ENCODE assay signal across 22 cellular contexts in genomic region chr15:101611580-101612299, GRCh38.
"Had no signal": no experiment of that assay in that cellular context is flagged by ENCODE, and none has a peak within 500 bp of the region (broad histone marks: within the 10 kb centered on the region; RNA-seq: fewer than 3 reads in every experiment).

No MANE protein-coding gene starts in this region.

- H3K9ac ChIP-seq: KMS-11 had no signal

- H3K9me3 Mint-ChIP-seq: activated naive CD4-positive, alpha-beta T cell treated with anti-CD3 and anti-CD28 coated beads, Interleukin-2, amount 50 U/mL, for 24 hours; T-helper 1 cell treated with Interleukin-12 subunit alpha and Interleukin-12 subunit beta and Interleukin-4 antibody, amounts not matched to agents 30 μg/mL and 1 μg/mL, for 36 hours; WTC11 had no signal

- H3K36me3 Mint-ChIP-seq: activated naive CD4-positive, alpha-beta T cell treated with anti-CD3 and anti-CD28 coated beads, Interleukin-2, amount 50 U/mL, for 24 hours; WTC11 had no signal

- H3K4me2 ChIP-seq: KMS-11 had no signal

- H3K4me1 Mint-ChIP-seq: activated naive CD4-positive, alpha-beta T cell treated with anti-CD3 and anti-CD28 coated beads, Interleukin-2, amount 50 U/mL, for 24 hours had no signal

- H3K27ac Mint-ChIP-seq: activated CD8-positive, alpha-beta T cell treated with anti-CD3 and anti-CD28 coated beads, Interleukin-2, amount 10 ng/mL, durations not matched to agents 7 days and 5 days; activated naive CD4-positive, alpha-beta T cell treated with anti-CD3 and anti-CD28 coated beads, Interleukin-2, amount 50 U/mL, for 24 hours; T-helper 1 cell treated with Interleukin-12 subunit alpha and Interleukin-12 subunit beta and Interleukin-4 antibody, amounts not matched to agents 30 μg/mL and 1 μg/mL, for 36 hours; WTC11 had no signal

- ATAC-seq: activated CD8-positive, alpha-beta T cell treated with anti-CD3 and anti-CD28 coated beads, Interleukin-2, amount 10 ng/mL, durations not matched to agents 7 days and 5 days; WTC11 had no signal

- H3K27ac ChIP-seq: KMS-11, SK-N-MC had no signal

- DNase-seq: activated CD4-positive, alpha-beta T cell treated with anti-CD3 and anti-CD28 coated beads for 48 hours; activated CD4-positive, alpha-beta T cell treated with anti-CD3 and anti-CD28 coated beads, Interleukin-2, amount 50 U/mL, for 4 hours; activated CD4-positive, CD25-positive, alpha-beta regulatory T cell treated with anti-CD3 and anti-CD28 coated beads, Interleukin-2, amount 50 U/mL, for 72 hours; activated CD8-positive, alpha-beta memory T cell treated with anti-CD3 and anti-CD28 coated beads, Interleukin-2, amount 50 U/mL, for 48 hours; activated CD8-positive, alpha-beta T cell treated with anti-CD3 and anti-CD28 coated beads, Interleukin-2, amount 10 ng/mL, durations not matched to agents 7 days and 5 days; activated T-cell treated with anti-CD3 and anti-CD28 coated beads, Interleukin-2, amount 50 U/mL, for 1 hour; central memory CD4-positive, alpha-beta T cell; NCI-H1092; NCI-H1417; NCI-H1930; NCI-H2107; NCI-H2171 treated with DMSO at 0.1 percent for 48 hours; NCI-H226; NCI-H526; NCI-H82; SIG-M5; SW 1271 had no signal

- H3K4me3 ChIP-seq: SK-N-MC had no signal

- H3K27me3 Mint-ChIP-seq: activated naive CD4-positive, alpha-beta T cell treated with anti-CD3 and anti-CD28 coated beads, Interleukin-2, amount 50 U/mL, for 24 hours had no signal

- H3K4me3 Mint-ChIP-seq: activated CD8-positive, alpha-beta T cell treated with anti-CD3 and anti-CD28 coated beads, Interleukin-2, amount 10 ng/mL, durations not matched to agents 7 days and 5 days; activated naive CD4-positive, alpha-beta T cell treated with anti-CD3 and anti-CD28 coated beads, Interleukin-2, amount 50 U/mL, for 24 hours; T-helper 1 cell treated with Interleukin-12 subunit alpha and Interleukin-12 subunit beta and Interleukin-4 antibody, amounts not matched to agents 30 μg/mL and 1 μg/mL, for 36 hours; WTC11 had no signal
